Comparison of ENCODE assay signal across 1 cellular context in the genomic region with DNA sequence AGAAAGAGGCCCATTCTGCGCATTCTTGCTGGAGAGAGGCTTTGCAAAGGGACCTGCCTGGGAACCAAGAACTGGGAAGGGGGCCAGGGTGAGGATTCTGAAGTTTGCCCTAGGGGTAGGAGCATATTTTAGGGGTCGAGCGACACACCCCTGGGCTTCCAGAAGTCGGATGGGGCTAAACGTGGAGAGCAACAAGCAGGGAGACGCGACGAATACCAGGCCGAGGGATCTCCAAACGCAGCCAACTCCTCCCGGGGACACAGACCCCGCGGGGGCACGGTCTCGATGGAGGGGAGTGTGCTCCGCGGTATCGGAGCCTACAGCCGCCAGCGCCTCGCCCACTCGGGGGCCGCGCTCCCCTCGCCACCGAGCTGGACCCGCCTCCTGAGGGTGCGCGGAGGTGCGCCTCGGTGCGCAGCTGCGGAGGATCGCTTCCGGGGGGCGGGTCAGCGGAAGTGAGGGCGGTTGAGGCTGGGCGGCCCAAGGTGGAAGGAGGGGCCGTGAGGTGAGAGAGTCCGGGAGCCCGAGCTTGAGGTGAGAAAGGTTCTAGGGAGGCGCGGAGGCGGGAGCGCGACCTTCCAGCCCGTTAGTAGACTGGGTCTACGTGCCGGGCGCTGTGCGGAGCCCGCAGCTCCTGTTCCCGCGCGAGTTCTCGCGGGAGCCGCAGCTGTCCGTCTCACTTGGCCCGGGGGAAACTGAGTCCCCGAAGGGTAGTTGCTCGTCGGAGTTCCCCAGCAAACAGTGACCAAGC.
TF ChIP-seq lines count a peak whose summit lies in the region.

A gene (plus strand): TSS at position 459 of the 751 bp plus-strand sequence. CDS start 3,151 bp downstream, outside the sequence.

TF ChIP-seq in WTC11, 78 proteins besides CTCF, POLR2A, EP300 and RAD21 (continued from another document):
- TF ChIP-seq, protein P1, sequence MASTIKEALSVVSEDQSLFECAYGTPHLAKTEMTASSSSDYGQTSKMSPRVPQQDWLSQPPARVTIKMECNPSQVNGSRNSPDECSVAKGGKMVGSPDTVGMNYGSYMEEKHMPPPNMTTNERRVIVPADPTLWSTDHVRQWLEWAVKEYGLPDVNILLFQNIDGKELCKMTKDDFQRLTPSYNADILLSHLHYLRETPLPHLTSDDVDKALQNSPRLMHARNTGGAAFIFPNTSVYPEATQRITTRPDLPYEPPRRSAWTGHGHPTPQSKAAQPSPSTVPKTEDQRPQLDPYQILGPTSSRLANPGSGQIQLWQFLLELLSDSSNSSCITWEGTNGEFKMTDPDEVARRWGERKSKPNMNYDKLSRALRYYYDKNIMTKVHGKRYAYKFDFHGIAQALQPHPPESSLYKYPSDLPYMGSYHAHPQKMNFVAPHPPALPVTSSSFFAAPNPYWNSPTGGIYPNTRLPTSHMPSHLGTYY (CRISPR knock-in tag; IDR thresholded peaks at IDR 0.05) = no peak
- peak; percentile 68 for TF ChIP-seq NR2C2 (CRISPR knock-in tag; IDR thresholded peaks at IDR 0.05)
- TF ChIP-seq, protein P2, sequence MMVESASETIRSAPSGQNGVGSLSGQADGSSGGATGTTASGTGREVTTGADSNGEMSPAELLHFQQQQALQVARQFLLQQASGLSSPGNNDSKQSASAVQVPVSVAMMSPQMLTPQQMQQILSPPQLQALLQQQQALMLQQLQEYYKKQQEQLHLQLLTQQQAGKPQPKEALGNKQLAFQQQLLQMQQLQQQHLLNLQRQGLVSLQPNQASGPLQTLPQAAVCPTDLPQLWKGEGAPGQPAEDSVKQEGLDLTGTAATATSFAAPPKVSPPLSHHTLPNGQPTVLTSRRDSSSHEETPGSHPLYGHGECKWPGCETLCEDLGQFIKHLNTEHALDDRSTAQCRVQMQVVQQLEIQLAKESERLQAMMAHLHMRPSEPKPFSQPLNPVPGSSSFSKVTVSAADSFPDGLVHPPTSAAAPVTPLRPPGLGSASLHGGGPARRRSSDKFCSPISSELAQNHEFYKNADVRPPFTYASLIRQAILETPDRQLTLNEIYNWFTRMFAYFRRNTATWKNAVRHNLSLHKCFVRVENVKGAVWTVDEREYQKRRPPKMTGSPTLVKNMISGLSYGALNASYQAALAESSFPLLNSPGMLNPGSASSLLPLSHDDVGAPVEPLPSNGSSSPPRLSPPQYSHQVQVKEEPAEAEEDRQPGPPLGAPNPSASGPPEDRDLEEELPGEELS (CRISPR knock-in tag; IDR thresholded peaks at IDR 0.05) = peak; percentile 75; the same call in 1 of the 2 replicates
- TF ChIP-seq, protein P3, sequence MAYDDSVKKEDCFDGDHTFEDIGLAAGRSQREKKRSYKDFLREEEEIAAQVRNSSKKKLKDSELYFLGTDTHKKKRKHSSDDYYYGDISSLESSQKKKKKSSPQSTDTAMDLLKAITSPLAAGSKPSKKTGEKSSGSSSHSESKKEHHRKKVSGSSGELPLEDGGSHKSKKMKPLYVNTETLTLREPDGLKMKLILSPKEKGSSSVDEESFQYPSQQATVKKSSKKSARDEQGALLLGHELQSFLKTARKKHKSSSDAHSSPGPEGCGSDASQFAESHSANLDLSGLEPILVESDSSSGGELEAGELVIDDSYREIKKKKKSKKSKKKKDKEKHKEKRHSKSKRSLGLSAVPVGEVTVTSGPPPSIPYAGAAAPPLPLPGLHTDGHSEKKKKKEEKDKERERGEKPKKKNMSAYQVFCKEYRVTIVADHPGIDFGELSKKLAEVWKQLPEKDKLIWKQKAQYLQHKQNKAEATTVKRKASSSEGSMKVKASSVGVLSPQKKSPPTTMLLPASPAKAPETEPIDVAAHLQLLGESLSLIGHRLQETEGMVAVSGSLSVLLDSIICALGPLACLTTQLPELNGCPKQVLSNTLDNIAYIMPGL (CRISPR knock-in tag; IDR thresholded peaks at IDR 0.05) = peak; percentile 85
- TF ChIP-seq SMAD3 (CRISPR knock-in tag; IDR thresholded peaks at IDR 0.05; ENCODE audit: borderline replicate concordance) = peak; percentile 62; the same call in 1 of the 2 replicates
- TF ChIP-seq, protein P4, sequence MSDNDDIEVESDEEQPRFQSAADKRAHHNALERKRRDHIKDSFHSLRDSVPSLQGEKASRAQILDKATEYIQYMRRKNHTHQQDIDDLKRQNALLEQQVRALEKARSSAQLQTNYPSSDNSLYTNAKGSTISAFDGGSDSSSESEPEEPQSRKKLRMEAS (CRISPR knock-in tag; IDR thresholded peaks at IDR 0.05) = peak; percentile 72
